Comparison of ENCODE assay signal across 8 cellular contexts in the genomic region with DNA sequence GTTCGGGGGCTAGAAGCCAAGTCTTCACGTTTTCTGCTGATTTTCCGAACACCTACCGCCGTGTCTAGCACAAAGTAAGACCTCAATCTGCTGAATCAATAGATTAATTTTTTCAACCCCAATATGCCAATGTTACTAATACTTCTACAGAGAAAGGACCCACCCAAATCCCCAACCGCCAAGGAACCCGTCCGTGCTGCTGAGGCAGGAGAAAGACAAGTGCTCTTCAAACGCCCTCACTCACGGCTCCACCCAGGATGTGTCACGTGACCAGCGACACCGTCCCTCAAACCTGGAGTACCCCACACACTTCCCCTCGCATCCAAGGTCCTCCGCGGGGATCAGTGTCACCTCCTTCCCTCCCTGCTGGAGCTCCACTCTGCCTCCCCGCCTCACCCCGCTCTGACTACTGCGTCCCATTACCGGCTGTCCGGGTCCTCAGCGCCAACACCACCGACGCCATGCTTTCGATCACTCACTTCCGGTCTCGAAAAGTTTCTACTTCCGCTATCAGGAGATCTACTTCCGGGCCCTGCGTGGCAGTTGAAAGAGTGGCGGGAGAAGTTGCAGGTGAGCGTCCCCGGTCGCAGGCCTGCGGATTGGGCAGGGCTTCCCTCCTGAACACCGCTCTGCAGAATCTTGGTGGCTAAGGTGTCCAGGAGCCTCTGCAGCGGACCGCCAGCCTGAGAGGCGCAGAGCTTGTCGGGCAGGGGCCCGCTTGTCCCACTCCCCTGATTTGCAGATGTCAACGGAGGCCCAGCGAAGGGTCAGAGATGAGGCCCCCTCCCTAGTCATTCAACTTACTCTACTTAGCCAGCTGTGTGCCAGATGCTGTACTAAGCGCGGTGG. TPM values are rescaled to one million over a fixed set of nuclear protein-coding genes. Genes with fewer than 3 reads are reported as not detected.
DNase-seq lines count a peak whose midpoint lies in the region; ATAC-seq and TF ChIP-seq lines count a peak whose summit lies in the region.

TSS of gene EME1 (plus strand) at position 522 of the 849 bp plus-strand sequence. CDS start 1,980 bp downstream, outside the sequence.
TSS of gene MRPL27 (minus strand) at position 477 of the 849 bp plus-strand sequence. CDS start at position 463, 14 bp downstream.

- H3K4me1 ChIP-seq in CD8-positive, alpha-beta memory T cell (ENCODE audit: insufficient read depth, low read length), result peaks cover 24% of the 10 kb centered on the region
- peaks cover 5% of the 10 kb centered on the region for H3K4me1 ChIP-seq in endodermal cell (ENCODE audit: control insufficient read depth, insufficient read depth, low read length)

- peak; percentile 76 to 91 (median 87) for DNase-seq in CD8-positive, alpha-beta memory T cell
- DNase-seq in HT1080 (ENCODE audit: low read depth), result peak; percentile 87
- peak; percentile 96 for DNase-seq in NOMO-1 treated with dmso at 0.1 percent for 144 hours (lab: John Stamatoyannopoulos, UW; ENCODE audit: unreplicated experiment)
- peak; percentile 66 to 83 (median 68) for DNase-seq in activated CD8-positive, alpha-beta memory T cell treated with anti-CD3 and anti-CD28 coated beads for 48 hours (ENCODE audit: low read depth in 2 of 3, low spot score in 2 of 3)
- peak; percentile 96 for DNase-seq in endodermal cell
- peak; percentile 59 to 79 for DNase-seq in mesothelial cell of epicardium (ENCODE audit: low spot score in 2 of 2, unreplicated experiment in 2 of 2)
- peak; percentile 64 to 75 for DNase-seq in stimulated activated CD8-positive, alpha-beta memory T cell treated with anti-CD3 and anti-CD28 coated beads, Interleukin-15, amount 100 ng/mL, for 4 hours (ENCODE audit: low read depth in 2 of 2)

- peak within 1 kb of the TSS; percentile 91 to 100 (median 99) for H3K27ac Mint-ChIP-seq in CD8-positive, alpha-beta memory T cell
- H3K27ac Mint-ChIP-seq in endodermal cell (peak within 1 kb of the TSS; percentile 99), mesothelial cell of epicardium (peak within 1 kb of the TSS; percentile 99)

- ATAC-seq in GM19468 (IDR thresholded peaks at IDR 0.05; ENCODE audit: extremely low read depth, unreplicated experiment), result peak; percentile 50

- H3K36me3 Mint-ChIP-seq in CD8-positive, alpha-beta memory T cell, result peaks cover under 1 to 41% (median 12%) of the 10 kb centered on the region in 3 donors
- H3K36me3 Mint-ChIP-seq in endodermal cell (ENCODE audit: low read depth) (peaks cover 40% of the 10 kb centered on the region), mesothelial cell of epicardium (peaks cover 15% of the 10 kb centered on the region)

- no peaks in the 10 kb centered on the region for H3K27me3 Mint-ChIP-seq in CD8-positive, alpha-beta memory T cell
- H3K27me3 Mint-ChIP-seq in endodermal cell (ENCODE audit: insufficient read depth) (no peaks in the 10 kb centered on the region), mesothelial cell of epicardium (ENCODE audit: low read depth) (no peaks in the 10 kb centered on the region)

- H3K4me3 Mint-ChIP-seq in CD8-positive, alpha-beta memory T cell, result peak within 1 kb of the TSS; percentile 90 to 99 (median 98)
- H3K4me3 Mint-ChIP-seq in endodermal cell (peak within 1 kb of the TSS; percentile 93), mesothelial cell of epicardium (peak within 1 kb of the TSS; percentile 99)

- POLR2A ChIA-PET in CD8-positive, alpha-beta memory T cell (lab: Charles Lee), result interaction anchor here (0.6 to 1.5 kb wide), 4 partner anchors 11 to 26 kb away, joined by 3 to 7 read pairs (median 5); partner anchors contain the start of gene LRRC59

- CTCF ChIA-PET in CD8-positive, alpha-beta memory T cell (lab: Charles Lee), result interaction anchor here (1.5 to 6.1 kb wide), 3 partner anchors 10 to 24 kb away, joined by 3 to 41 read pairs (median 9); partner anchors contain the start of gene LRRC59

- peak within 1 kb of the TSS; percentile 78 for H3K9ac ChIP-seq in endodermal cell (ENCODE audit: extremely low read depth, low read length, poor library complexity, severe bottlenecking)

- H3K27ac ChIP-seq in CD8-positive, alpha-beta memory T cell (ENCODE audit: low read depth, low read length), result peak within 1 kb of the TSS; percentile 99
- H3K27ac ChIP-seq in endodermal cell (ENCODE audit: low read depth, low read length), result peak within 1 kb of the TSS; percentile 25

- peak within 1 kb of the TSS; percentile 100 for H3K4me3 ChIP-seq in CD8-positive, alpha-beta memory T cell (ENCODE audit: low read length)
- H3K4me3 ChIP-seq in endodermal cell (ENCODE audit: low read length), result peak within 1 kb of the TSS; percentile 96

- H3K27me3 ChIP-seq in CD8-positive, alpha-beta memory T cell (ENCODE audit: insufficient read depth, low read length, poor library complexity, severe bottlenecking), result no peaks in the 10 kb centered on the region
- no peaks in the 10 kb centered on the region for H3K27me3 ChIP-seq in endodermal cell (ENCODE audit: control insufficient read depth, insufficient read depth, low read length, poor library complexity, severe bottlenecking)

- 2% methylated on average over 32 to 45 of the region's 45 CpGs for WGBS in endodermal cell (ENCODE audit: insufficient coverage in 1 of 2, insufficient read length in 1 of 2), 2 experiments

- H3K36me3 ChIP-seq in CD8-positive, alpha-beta memory T cell (ENCODE audit: insufficient read depth, low read length), result peaks cover 30% of the 10 kb centered on the region
- peaks cover 49% of the 10 kb centered on the region for H3K36me3 ChIP-seq in endodermal cell (ENCODE audit: control insufficient read depth, insufficient read depth, low read length)

- no peaks in the 10 kb centered on the region for H3K9me3 ChIP-seq in CD8-positive, alpha-beta memory T cell (ENCODE audit: low read length)
- H3K9me3 ChIP-seq in endodermal cell (ENCODE audit: control insufficient read depth, low read length), result no peaks in the 10 kb centered on the region

- no peaks in the 10 kb centered on the region for H3K9me3 Mint-ChIP-seq in CD8-positive, alpha-beta memory T cell
- H3K9me3 Mint-ChIP-seq in endodermal cell, result no peaks in the 10 kb centered on the region
- no peaks in the 10 kb centered on the region for H3K9me3 Mint-ChIP-seq in mesothelial cell of epicardium

- TF ChIP-seq CTCF in endodermal cell (conservative IDR thresholded peaks at IDR 0.05), result no peak
- TF ChIP-seq CTCF in mesothelial cell of epicardium (IDR thresholded peaks at IDR 0.05; ENCODE audit: unreplicated experiment), result no peak

- H3K4me1 Mint-ChIP-seq in CD8-positive, alpha-beta memory T cell, result peaks cover 25 to 35% (median 26%) of the 10 kb centered on the region in 3 donors
- peaks cover 6% of the 10 kb centered on the region for H3K4me1 Mint-ChIP-seq in endodermal cell
- peaks cover 20% of the 10 kb centered on the region for H3K4me1 Mint-ChIP-seq in mesothelial cell of epicardium

RNA-seq across cellular contexts. Expression of gene EME1, which starts in this region (rescaled TPM):
- 10 to 100 TPM; 23.6 to 24.8 TPM for total RNA-seq in CD8-positive, alpha-beta memory T cell
- 0.43 TPM for polyA plus RNA-seq in CD8-positive, alpha-beta memory T cell
- total RNA-seq in HT1080 (2014; rRNA removed; shearing (Covaris generic)), result 23.7 and 24.4 TPM in 2 replicates
- 11.8 and 12.5 TPM in 2 replicates for polyA plus RNA-seq in HT1080 (2015; cell fraction: cytosol; rRNA removed)
- polyA plus RNA-seq in HT1080 (2015; cell fraction: nucleus; rRNA removed), result 98.8 and 109 TPM in 2 replicates
- total RNA-seq in endodermal cell, result 10 to 100 TPM; 14.1 to 26.8 TPM
- 26.3 TPM for polyA plus RNA-seq in endodermal cell (2013, experiment 1 of 2)
- 24.8 TPM for polyA plus RNA-seq in endodermal cell (2013, experiment 2 of 2)
- 7.8 to 11.6 TPM (median 10.3 TPM) in 3 replicates for total RNA-seq in mesothelial cell of epicardium

RNA-seq across cellular contexts. Expression of gene MRPL27, which starts in this region (rescaled TPM):
- 10 to 100 TPM; 87.2 to 88.8 TPM for total RNA-seq in CD8-positive, alpha-beta memory T cell
- 49.2 TPM for polyA plus RNA-seq in CD8-positive, alpha-beta memory T cell
- total RNA-seq in HT1080 (2014; rRNA removed; shearing (Covaris generic)), result 98.1 and 143 TPM in 2 replicates
- 102 and 111 TPM in 2 replicates for polyA plus RNA-seq in HT1080 (2015; cell fraction: cytosol; rRNA removed)
- 75.6 and 77.7 TPM in 2 replicates for polyA plus RNA-seq in HT1080 (2015; cell fraction: nucleus; rRNA removed)
- total RNA-seq in endodermal cell (10 to 100 TPM; 70.9 to 76.7 TPM), mesothelial cell of epicardium (55.0 to 57.5 TPM (median 56.0 TPM) in 3 replicates)
- 69.7 TPM for polyA plus RNA-seq in endodermal cell (2013, experiment 1 of 2)
- 62.0 TPM for polyA plus RNA-seq in endodermal cell (2013, experiment 2 of 2)

Comparison
In these comparisons a context has a peak if more than half of its experiments do, and no peak if none do; other contexts are left out.
1. Peak in every context shown above with its lines: DNase-seq, ATAC-seq, H3K4me3 ChIP-seq and H3K27ac ChIP-seq.